In the genomic region with DNA sequence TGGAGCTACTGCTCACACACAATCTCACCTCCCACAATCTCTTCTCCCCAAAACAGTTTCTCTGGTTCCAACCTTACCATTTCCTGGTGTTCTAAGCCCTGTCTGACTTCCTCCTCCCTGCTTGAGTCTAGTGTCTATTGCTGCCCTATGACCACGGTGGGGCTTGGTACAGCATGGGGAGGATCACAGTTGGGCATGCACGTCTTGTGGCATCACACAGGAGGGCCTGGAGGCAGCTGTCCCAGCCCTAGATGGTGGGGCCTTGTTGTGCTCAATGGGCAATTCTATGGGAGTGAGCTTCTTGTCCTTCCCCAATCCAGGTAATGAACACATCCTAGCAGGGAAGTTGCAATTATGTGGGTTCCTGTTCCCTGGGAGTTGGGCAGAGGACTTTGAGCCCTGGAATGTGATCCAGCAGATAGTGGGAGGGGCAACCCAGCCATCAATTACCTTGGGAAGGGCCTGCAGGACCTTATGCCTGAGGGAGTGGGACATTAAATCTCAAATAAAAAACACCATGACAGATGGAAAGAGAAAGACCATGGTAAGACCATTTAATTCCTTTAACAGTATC, we compare ENCODE assay signal across 1 cellular context.
TF ChIP-seq lines count a peak whose summit lies in the region.

No MANE protein-coding gene starts in this region.

TF ChIP-seq in HepG2, 621 proteins besides CTCF, POLR2A, EP300 and RAD21 (continues in another document):
- TF ChIP-seq RXRA (CRISPR knock-in tag; IDR thresholded peaks at IDR 0.05) (no peak), HNF4A (CRISPR knock-in tag; IDR thresholded peaks at IDR 0.05) (peak; percentile 77), RARG (CRISPR knock-in tag; IDR thresholded peaks at IDR 0.05; ENCODE audit: low read depth) (no peak), HNF4G (IDR thresholded peaks at IDR 0.05; ENCODE audit: borderline replicate concordance, low read depth, low read length) (peak; percentile 33; the same call in 1 of the 2 replicates), HNF4G (CRISPR knock-in tag; IDR thresholded peaks at IDR 0.05; ENCODE audit: borderline replicate concordance, low read depth) (no peak), TEAD3 (CRISPR knock-in tag; optimal IDR thresholded peaks at IDR 0.05; ENCODE audit: borderline replicate concordance) (peak; percentile 91), SUZ12 (IDR thresholded peaks at IDR 0.05; ENCODE audit: low read depth, low read length) (no peak), SNRNP70 (IDR thresholded peaks at IDR 0.05; ENCODE audit: low read depth, low read length) (no peak), ZEB1 (IDR thresholded peaks at IDR 0.05; ENCODE audit: insufficient replicate concordance, low read depth) (no peak), RBM39 (IDR thresholded peaks at IDR 0.05; ENCODE audit: low read depth, low read length, poor library complexity, severe bottlenecking) (no peak), ARNT2 (CRISPR knock-in tag; IDR thresholded peaks at IDR 0.05; ENCODE audit: low read depth) (no peak), POGZ (CRISPR knock-in tag; IDR thresholded peaks at IDR 0.05) (no peak), HOXA3 (CRISPR knock-in tag; IDR thresholded peaks at IDR 0.05) (no peak), MZF1 (CRISPR knock-in tag; IDR thresholded peaks at IDR 0.05; ENCODE audit: borderline replicate concordance) (no peak), HMG20A (CRISPR knock-in tag; IDR thresholded peaks at IDR 0.05; ENCODE audit: borderline replicate concordance) (no peak), MYNN (CRISPR knock-in tag; IDR thresholded peaks at IDR 0.05; ENCODE audit: low read depth) (no peak), SIX4 (CRISPR knock-in tag; IDR thresholded peaks at IDR 0.05) (no peak), ZBTB8A (CRISPR knock-in tag; IDR thresholded peaks at IDR 0.05; ENCODE audit: borderline replicate concordance, low read depth) (no peak), NFE2 (CRISPR knock-in tag; IDR thresholded peaks at IDR 0.05) (no peak), SP5 (CRISPR knock-in tag; IDR thresholded peaks at IDR 0.05; ENCODE audit: borderline replicate concordance, low read depth) (peak; percentile 81; the same call in 1 of the 2 replicates), SRSF1 (optimal IDR thresholded peaks at IDR 0.05; ENCODE audit: low read depth, low read length) (no peak), ZNF644 (CRISPR knock-in tag; IDR thresholded peaks at IDR 0.05; ENCODE audit: low read depth) (peak; percentile 71; the same call in 1 of the 2 replicates), ZNF777 (CRISPR knock-in tag; IDR thresholded peaks at IDR 0.05) (no peak), ZSCAN22 (CRISPR knock-in tag; IDR thresholded peaks at IDR 0.05) (no peak), ZNF550 (CRISPR knock-in tag; IDR thresholded peaks at IDR 0.05; ENCODE audit: borderline replicate concordance) (no peak)
- TF ChIP-seq, protein P1, sequence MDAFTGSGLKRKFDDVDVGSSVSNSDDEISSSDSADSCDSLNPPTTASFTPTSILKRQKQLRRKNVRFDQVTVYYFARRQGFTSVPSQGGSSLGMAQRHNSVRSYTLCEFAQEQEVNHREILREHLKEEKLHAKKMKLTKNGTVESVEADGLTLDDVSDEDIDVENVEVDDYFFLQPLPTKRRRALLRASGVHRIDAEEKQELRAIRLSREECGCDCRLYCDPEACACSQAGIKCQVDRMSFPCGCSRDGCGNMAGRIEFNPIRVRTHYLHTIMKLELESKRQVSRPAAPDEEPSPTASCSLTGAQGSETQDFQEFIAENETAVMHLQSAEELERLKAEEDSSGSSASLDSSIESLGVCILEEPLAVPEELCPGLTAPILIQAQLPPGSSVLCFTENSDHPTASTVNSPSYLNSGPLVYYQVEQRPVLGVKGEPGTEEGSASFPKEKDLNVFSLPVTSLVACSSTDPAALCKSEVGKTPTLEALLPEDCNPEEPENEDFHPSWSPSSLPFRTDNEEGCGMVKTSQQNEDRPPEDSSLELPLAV (CRISPR knock-in tag; conservative IDR thresholded peaks at IDR 0.05; ENCODE audit: low read depth): no peak
- TF ChIP-seq, protein P2, sequence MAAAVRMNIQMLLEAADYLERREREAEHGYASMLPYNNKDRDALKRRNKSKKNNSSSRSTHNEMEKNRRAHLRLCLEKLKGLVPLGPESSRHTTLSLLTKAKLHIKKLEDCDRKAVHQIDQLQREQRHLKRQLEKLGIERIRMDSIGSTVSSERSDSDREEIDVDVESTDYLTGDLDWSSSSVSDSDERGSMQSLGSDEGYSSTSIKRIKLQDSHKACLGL (CRISPR knock-in tag; IDR thresholded peaks at IDR 0.05): no peak
- TF ChIP-seq, protein P3, sequence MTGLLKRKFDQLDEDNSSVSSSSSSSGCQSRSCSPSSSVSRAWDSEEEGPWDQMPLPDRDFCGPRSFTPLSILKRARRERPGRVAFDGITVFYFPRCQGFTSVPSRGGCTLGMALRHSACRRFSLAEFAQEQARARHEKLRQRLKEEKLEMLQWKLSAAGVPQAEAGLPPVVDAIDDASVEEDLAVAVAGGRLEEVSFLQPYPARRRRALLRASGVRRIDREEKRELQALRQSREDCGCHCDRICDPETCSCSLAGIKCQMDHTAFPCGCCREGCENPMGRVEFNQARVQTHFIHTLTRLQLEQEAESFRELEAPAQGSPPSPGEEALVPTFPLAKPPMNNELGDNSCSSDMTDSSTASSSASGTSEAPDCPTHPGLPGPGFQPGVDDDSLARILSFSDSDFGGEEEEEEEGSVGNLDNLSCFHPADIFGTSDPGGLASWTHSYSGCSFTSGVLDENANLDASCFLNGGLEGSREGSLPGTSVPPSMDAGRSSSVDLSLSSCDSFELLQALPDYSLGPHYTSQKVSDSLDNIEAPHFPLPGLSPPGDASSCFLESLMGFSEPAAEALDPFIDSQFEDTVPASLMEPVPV (CRISPR knock-in tag; IDR thresholded peaks at IDR 0.05): no peak
- TF ChIP-seq, protein P4, sequence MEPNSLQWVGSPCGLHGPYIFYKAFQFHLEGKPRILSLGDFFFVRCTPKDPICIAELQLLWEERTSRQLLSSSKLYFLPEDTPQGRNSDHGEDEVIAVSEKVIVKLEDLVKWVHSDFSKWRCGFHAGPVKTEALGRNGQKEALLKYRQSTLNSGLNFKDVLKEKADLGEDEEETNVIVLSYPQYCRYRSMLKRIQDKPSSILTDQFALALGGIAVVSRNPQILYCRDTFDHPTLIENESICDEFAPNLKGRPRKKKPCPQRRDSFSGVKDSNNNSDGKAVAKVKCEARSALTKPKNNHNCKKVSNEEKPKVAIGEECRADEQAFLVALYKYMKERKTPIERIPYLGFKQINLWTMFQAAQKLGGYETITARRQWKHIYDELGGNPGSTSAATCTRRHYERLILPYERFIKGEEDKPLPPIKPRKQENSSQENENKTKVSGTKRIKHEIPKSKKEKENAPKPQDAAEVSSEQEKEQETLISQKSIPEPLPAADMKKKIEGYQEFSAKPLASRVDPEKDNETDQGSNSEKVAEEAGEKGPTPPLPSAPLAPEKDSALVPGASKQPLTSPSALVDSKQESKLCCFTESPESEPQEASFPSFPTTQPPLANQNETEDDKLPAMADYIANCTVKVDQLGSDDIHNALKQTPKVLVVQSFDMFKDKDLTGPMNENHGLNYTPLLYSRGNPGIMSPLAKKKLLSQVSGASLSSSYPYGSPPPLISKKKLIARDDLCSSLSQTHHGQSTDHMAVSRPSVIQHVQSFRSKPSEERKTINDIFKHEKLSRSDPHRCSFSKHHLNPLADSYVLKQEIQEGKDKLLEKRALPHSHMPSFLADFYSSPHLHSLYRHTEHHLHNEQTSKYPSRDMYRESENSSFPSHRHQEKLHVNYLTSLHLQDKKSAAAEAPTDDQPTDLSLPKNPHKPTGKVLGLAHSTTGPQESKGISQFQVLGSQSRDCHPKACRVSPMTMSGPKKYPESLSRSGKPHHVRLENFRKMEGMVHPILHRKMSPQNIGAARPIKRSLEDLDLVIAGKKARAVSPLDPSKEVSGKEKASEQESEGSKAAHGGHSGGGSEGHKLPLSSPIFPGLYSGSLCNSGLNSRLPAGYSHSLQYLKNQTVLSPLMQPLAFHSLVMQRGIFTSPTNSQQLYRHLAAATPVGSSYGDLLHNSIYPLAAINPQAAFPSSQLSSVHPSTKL (CRISPR knock-in tag; IDR thresholded peaks at IDR 0.05): 0 out of 2 replicates have a peak, but pooled peaks have one; percentile 16
- TF ChIP-seq, protein P5, sequence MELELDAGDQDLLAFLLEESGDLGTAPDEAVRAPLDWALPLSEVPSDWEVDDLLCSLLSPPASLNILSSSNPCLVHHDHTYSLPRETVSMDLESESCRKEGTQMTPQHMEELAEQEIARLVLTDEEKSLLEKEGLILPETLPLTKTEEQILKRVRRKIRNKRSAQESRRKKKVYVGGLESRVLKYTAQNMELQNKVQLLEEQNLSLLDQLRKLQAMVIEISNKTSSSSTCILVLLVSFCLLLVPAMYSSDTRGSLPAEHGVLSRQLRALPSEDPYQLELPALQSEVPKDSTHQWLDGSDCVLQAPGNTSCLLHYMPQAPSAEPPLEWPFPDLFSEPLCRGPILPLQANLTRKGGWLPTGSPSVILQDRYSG (CRISPR knock-in tag; IDR thresholded peaks at IDR 0.05): no peak
- TF ChIP-seq, protein P6, sequence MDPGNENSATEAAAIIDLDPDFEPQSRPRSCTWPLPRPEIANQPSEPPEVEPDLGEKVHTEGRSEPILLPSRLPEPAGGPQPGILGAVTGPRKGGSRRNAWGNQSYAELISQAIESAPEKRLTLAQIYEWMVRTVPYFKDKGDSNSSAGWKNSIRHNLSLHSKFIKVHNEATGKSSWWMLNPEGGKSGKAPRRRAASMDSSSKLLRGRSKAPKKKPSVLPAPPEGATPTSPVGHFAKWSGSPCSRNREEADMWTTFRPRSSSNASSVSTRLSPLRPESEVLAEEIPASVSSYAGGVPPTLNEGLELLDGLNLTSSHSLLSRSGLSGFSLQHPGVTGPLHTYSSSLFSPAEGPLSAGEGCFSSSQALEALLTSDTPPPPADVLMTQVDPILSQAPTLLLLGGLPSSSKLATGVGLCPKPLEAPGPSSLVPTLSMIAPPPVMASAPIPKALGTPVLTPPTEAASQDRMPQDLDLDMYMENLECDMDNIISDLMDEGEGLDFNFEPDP (CRISPR knock-in tag; conservative IDR thresholded peaks at IDR 0.05): no peak
- TF ChIP-seq, protein P7, sequence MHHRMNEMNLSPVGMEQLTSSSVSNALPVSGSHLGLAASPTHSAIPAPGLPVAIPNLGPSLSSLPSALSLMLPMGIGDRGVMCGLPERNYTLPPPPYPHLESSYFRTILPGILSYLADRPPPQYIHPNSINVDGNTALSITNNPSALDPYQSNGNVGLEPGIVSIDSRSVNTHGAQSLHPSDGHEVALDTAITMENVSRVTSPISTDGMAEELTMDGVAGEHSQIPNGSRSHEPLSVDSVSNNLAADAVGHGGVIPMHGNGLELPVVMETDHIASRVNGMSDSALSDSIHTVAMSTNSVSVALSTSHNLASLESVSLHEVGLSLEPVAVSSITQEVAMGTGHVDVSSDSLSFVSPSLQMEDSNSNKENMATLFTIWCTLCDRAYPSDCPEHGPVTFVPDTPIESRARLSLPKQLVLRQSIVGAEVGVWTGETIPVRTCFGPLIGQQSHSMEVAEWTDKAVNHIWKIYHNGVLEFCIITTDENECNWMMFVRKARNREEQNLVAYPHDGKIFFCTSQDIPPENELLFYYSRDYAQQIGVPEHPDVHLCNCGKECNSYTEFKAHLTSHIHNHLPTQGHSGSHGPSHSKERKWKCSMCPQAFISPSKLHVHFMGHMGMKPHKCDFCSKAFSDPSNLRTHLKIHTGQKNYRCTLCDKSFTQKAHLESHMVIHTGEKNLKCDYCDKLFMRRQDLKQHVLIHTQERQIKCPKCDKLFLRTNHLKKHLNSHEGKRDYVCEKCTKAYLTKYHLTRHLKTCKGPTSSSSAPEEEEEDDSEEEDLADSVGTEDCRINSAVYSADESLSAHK (CRISPR knock-in tag; IDR thresholded peaks at IDR 0.05; ENCODE audit: borderline replicate concordance): no peak
- TF ChIP-seq, protein P8, sequence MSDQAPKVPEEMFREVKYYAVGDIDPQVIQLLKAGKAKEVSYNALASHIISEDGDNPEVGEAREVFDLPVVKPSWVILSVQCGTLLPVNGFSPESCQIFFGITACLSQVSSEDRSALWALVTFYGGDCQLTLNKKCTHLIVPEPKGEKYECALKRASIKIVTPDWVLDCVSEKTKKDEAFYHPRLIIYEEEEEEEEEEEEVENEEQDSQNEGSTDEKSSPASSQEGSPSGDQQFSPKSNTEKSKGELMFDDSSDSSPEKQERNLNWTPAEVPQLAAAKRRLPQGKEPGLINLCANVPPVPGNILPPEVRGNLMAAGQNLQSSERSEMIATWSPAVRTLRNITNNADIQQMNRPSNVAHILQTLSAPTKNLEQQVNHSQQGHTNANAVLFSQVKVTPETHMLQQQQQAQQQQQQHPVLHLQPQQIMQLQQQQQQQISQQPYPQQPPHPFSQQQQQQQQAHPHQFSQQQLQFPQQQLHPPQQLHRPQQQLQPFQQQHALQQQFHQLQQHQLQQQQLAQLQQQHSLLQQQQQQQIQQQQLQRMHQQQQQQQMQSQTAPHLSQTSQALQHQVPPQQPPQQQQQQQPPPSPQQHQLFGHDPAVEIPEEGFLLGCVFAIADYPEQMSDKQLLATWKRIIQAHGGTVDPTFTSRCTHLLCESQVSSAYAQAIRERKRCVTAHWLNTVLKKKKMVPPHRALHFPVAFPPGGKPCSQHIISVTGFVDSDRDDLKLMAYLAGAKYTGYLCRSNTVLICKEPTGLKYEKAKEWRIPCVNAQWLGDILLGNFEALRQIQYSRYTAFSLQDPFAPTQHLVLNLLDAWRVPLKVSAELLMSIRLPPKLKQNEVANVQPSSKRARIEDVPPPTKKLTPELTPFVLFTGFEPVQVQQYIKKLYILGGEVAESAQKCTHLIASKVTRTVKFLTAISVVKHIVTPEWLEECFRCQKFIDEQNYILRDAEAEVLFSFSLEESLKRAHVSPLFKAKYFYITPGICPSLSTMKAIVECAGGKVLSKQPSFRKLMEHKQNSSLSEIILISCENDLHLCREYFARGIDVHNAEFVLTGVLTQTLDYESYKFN (CRISPR knock-in tag; conservative IDR thresholded peaks at IDR 0.05): no peak
- TF ChIP-seq, protein P9, sequence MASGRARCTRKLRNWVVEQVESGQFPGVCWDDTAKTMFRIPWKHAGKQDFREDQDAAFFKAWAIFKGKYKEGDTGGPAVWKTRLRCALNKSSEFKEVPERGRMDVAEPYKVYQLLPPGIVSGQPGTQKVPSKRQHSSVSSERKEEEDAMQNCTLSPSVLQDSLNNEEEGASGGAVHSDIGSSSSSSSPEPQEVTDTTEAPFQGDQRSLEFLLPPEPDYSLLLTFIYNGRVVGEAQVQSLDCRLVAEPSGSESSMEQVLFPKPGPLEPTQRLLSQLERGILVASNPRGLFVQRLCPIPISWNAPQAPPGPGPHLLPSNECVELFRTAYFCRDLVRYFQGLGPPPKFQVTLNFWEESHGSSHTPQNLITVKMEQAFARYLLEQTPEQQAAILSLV (CRISPR knock-in tag; IDR thresholded peaks at IDR 0.05; ENCODE audit: borderline replicate concordance): no peak
- TF ChIP-seq, protein P10, sequence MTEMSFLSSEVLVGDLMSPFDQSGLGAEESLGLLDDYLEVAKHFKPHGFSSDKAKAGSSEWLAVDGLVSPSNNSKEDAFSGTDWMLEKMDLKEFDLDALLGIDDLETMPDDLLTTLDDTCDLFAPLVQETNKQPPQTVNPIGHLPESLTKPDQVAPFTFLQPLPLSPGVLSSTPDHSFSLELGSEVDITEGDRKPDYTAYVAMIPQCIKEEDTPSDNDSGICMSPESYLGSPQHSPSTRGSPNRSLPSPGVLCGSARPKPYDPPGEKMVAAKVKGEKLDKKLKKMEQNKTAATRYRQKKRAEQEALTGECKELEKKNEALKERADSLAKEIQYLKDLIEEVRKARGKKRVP (CRISPR knock-in tag; IDR thresholded peaks at IDR 0.05): no peak
